8 cellular contexts compared by ENCODE assay signal in the genomic region with DNA sequence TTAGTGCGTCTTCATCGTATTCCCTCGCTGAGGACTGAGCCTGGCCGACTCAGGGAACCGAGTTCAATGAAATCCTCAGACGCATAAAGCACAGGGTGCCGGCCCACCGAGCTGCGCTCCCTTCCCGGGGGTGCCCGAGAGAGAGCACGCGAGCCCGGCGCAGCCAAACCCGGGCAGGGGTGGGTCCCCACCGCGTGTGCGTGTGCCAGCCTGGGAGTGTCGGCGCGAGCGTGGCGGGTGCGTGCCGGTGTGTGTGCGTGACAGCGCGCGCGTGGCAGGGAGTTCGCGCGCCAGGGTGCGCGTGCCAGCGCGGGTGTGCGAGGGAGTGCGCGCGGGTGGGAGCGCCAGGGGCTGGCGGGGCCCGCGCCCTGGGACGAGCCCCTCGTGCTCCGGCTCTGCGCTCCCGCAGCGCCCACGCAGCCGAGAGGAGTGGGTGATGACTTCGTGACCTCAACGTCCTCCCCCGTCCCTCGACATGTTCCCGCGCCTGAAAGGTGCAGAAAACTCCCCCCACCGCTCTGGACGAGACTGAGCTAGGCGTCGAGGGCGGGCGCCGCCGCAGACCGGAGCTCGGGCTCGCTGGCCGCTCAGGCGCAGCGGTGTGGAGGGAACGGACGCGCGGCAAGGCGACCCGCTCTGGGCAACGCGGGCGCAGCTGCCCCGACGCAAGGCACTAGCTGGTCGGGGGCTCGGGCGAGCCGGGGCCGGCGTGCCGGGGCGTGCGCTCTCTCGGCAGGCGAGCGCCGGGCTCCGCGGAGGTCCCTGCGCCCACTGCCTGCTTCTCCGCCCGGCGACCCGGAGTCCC.
DNase-seq lines count a peak whose midpoint lies in the region; ATAC-seq and TF ChIP-seq lines count a peak whose summit lies in the region.

No MANE protein-coding gene starts in this region.

- H3K4me1 Mint-ChIP-seq in Caco-2 (ENCODE audit: low read depth, unreplicated experiment) (no peaks in the 10 kb centered on the region), natural killer cell (peaks cover 8 to 15% of the 10 kb centered on the region in 2 donors)
- H3K4me1 Mint-ChIP-seq in activated CD8-positive, alpha-beta T cell treated with anti-CD3 and anti-CD28 coated beads, Interleukin-2, amount 10 ng/mL, durations not matched to agents 7 days and 5 days (ENCODE audit: low read depth): peaks cover 9% of the 10 kb centered on the region

- H3K27ac Mint-ChIP-seq in Caco-2 (ENCODE audit: unreplicated experiment): no peak overlapping the region
- H3K27ac Mint-ChIP-seq in activated CD8-positive, alpha-beta T cell treated with anti-CD3 and anti-CD28 coated beads, Interleukin-2, amount 10 ng/mL, durations not matched to agents 7 days and 5 days: no peak overlapping the region
- H3K27ac Mint-ChIP-seq in natural killer cell: no peak overlapping the region

- H3K36me3 ChIP-seq in Caco-2 (ENCODE audit: control insufficient read depth, insufficient read depth, low read length): no peaks in the 10 kb centered on the region
- H3K36me3 ChIP-seq in thymus (ENCODE audit: control insufficient read depth, insufficient read depth): no peaks in the 10 kb centered on the region

- DNase-seq in Caco-2 (no peak), fibroblast of mammary gland (ENCODE audit: low read depth) (peak; percentile 30), natural killer cell (no peak), NCI-H187 treated with DMSO at 0.1 percent for 48 hours (lab: John Stamatoyannopoulos, UW) (no peak)
- DNase-seq in activated CD8-positive, alpha-beta T cell treated with anti-CD3 and anti-CD28 coated beads, Interleukin-2, amount 10 ng/mL, durations not matched to agents 7 days and 5 days: peak; percentile 25

- no peaks in the 10 kb centered on the region for H3K36me3 Mint-ChIP-seq in Caco-2 (ENCODE audit: insufficient read depth, unreplicated experiment)
- H3K36me3 Mint-ChIP-seq in activated CD8-positive, alpha-beta T cell treated with anti-CD3 and anti-CD28 coated beads, Interleukin-2, amount 10 ng/mL, durations not matched to agents 7 days and 5 days (ENCODE audit: low read depth): no peaks in the 10 kb centered on the region
- peaks cover 6% of the 10 kb centered on the region for H3K36me3 Mint-ChIP-seq in natural killer cell

- H3K27me3 Mint-ChIP-seq in Caco-2 (ENCODE audit: insufficient read depth, unreplicated experiment) (peaks cover 11% of the 10 kb centered on the region), natural killer cell (ENCODE audit: low read depth in 2 of 2) (peaks cover 44 to 74% of the 10 kb centered on the region in 2 donors)
- H3K27me3 Mint-ChIP-seq in activated CD8-positive, alpha-beta T cell treated with anti-CD3 and anti-CD28 coated beads, Interleukin-2, amount 10 ng/mL, durations not matched to agents 7 days and 5 days (ENCODE audit: low read depth): peaks cover 56% of the 10 kb centered on the region

- POLR2A ChIA-PET in Caco-2 (lab: Charles Lee): no interaction called here
- POLR2A ChIA-PET in activated CD8-positive, alpha-beta T cell treated with anti-CD3 and anti-CD28 coated beads, Interleukin-2, amount 10 ng/mL, durations not matched to agents 7 days and 5 days (lab: Charles Lee): interaction anchor here (0.6 kb wide), 1 partner anchor 579 kb away, joined by 3 read pairs; no protein-coding TSS in a partner anchor

- peak; percentile 63 for ATAC-seq in GM19468 (IDR thresholded peaks at IDR 0.05; ENCODE audit: extremely low read depth, unreplicated experiment)
- peak; percentile 47 for ATAC-seq in HG03558 (IDR thresholded peaks at IDR 0.05; ENCODE audit: extremely low read depth, unreplicated experiment)
- peak; percentile 70 for ATAC-seq in activated CD8-positive, alpha-beta T cell treated with anti-CD3 and anti-CD28 coated beads, Interleukin-2, amount 10 ng/mL, durations not matched to agents 7 days and 5 days
- peak; percentile 49 to 73 (median 50) for ATAC-seq in natural killer cell

- H3K27me3 ChIP-seq in Caco-2 (replicated peaks; ENCODE audit: control insufficient read depth, insufficient read depth, low read length) (no peaks in the 10 kb centered on the region), thymus (ENCODE audit: control insufficient read depth, insufficient read depth) (peaks cover 23% of the 10 kb centered on the region)

- BruUV-seq in Caco-2 (replicated peaks; lab: Mats Ljungman, UMichigan): no TSS peak

- CTCF ChIA-PET in Caco-2 (lab: Charles Lee): no interaction called here
- CTCF ChIA-PET in activated CD8-positive, alpha-beta T cell treated with anti-CD3 and anti-CD28 coated beads, Interleukin-2, amount 10 ng/mL, durations not matched to agents 7 days and 5 days (lab: Charles Lee): no interaction called here

- no peak overlapping the region for H3K27ac ChIP-seq in thymus (ENCODE audit: low read depth)

- H3K4me1 ChIP-seq in Caco-2 (0 out of 2 replicates have a peak, but pooled peaks cover 4% of the 10 kb centered on the region), thymus (ENCODE audit: control insufficient read depth, insufficient read depth, low read length) (no peaks in the 10 kb centered on the region)

- H3K9me3 Mint-ChIP-seq in Caco-2 (ENCODE audit: unreplicated experiment) (no peaks in the 10 kb centered on the region), natural killer cell (no peaks in the 10 kb centered on the region)
- no peaks in the 10 kb centered on the region for H3K9me3 Mint-ChIP-seq in activated CD8-positive, alpha-beta T cell treated with anti-CD3 and anti-CD28 coated beads, Interleukin-2, amount 10 ng/mL, durations not matched to agents 7 days and 5 days (ENCODE audit: insufficient read depth)

- under 1% methylated on average over 105 of the region's 105 CpGs for WGBS in thymus

- no peak for TF ChIP-seq CTCF in Caco-2 (IDR thresholded peaks at IDR 0.05; ENCODE audit: insufficient read depth in 1 of 2, low read depth in 1 of 2, low read length in 1 of 2, severe bottlenecking in 1 of 2, unreplicated experiment in 1 of 2)
- no peak for TF ChIP-seq CTCF in fibroblast of mammary gland (conservative IDR thresholded peaks at IDR 0.05; ENCODE audit: control insufficient read depth, insufficient read depth, low read depth, low read length)
- TF ChIP-seq CTCF in natural killer cell (IDR thresholded peaks at IDR 0.05): no peak

- peak overlapping the region; percentile 57 for H3K4me3 Mint-ChIP-seq in Caco-2 (ENCODE audit: unreplicated experiment)
- H3K4me3 Mint-ChIP-seq in activated CD8-positive, alpha-beta T cell treated with anti-CD3 and anti-CD28 coated beads, Interleukin-2, amount 10 ng/mL, durations not matched to agents 7 days and 5 days: peak overlapping the region; percentile 58
- peak overlapping the region; percentile 85 for H3K4me3 Mint-ChIP-seq in natural killer cell

- H3K4me3 ChIP-seq in Caco-2 (ENCODE audit: low read depth, low read length): no peak overlapping the region
- H3K4me3 ChIP-seq in fibroblast of mammary gland (ENCODE audit: control insufficient read depth, low read depth, low read length): peak overlapping the region; percentile 44
- H3K4me3 ChIP-seq in thymus (ENCODE audit: low read length): peak overlapping the region; percentile 44

- H3K9me3 ChIP-seq in Caco-2 (no peaks in the 10 kb centered on the region), thymus (ENCODE audit: control insufficient read depth) (no peaks in the 10 kb centered on the region)

- intact Hi-C loops in Caco-2 (cut with micrococcal nuclease; ENCODE audit: unreplicated experiment) (no loop called here), natural killer cell (cut with micrococcal nuclease) (no loop called here)

Comparison
In these comparisons a context has a peak if more than half of its experiments do, and no peak if none do; other contexts are left out.
1. DNase-seq: peak in activated CD8-positive, alpha-beta T cell treated with anti-CD3 and anti-CD28 coated beads, Interleukin-2, amount 10 ng/mL, durations not matched to agents 7 days and 5 days (single experiment) and fibroblast of mammary gland (single experiment); none in Caco-2 (0 of 2), natural killer cell (single experiment) and NCI-H187 treated with DMSO at 0.1 percent for 48 hours (single experiment).
2. Peak in every context shown above with its lines, with median percentiles within 50 percentile points of each other: H3K4me3 Mint-ChIP-seq and ATAC-seq.